In the genomic region with DNA sequence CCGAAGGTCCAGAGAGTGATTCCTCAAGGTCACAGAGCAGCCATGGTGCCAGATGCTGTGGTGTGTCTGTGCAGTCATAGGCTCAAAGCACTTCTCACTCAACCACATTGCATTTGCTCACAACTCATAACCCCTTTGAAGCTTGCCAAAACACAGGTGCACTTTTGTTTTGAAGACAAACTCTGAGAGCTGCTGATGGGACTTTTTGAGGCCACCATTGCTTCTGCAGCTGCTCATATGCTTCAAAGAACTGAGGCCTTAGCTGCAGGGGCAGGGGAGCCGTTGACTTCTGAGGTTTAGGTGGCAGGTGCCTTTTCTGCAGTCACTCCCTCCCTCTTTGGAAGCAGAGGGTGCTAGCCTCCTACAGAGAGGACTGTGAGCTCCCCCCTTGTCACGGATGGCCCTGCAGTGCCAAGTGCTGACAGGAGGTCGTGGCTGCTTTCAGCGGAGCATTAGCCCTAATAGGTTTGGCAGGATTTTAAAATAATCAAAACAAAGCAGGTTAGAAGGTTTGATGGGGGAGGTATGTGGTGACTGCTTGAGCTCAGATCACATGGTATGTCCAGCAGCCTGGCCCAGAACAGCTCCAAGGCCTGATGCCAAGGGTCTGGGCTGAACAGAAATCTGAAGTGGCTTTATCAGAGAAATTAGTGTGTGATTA, we compare ENCODE assay signal across 8 cellular contexts.
DNase-seq lines count a peak whose midpoint lies in the region; ATAC-seq, FAIRE-seq and TF ChIP-seq lines count a peak whose summit lies in the region.

No MANE protein-coding gene starts in this region.

- H3K27ac ChIP-seq in pancreas: no peak overlapping the region

- intact Hi-C loops in pancreas (cut with DNase I): no loop called here

- H3K36me3 ChIP-seq in pancreas (no peaks in the 10 kb centered on the region), HAP-1 (replicated peaks) (no peaks in the 10 kb centered on the region)

- no peak for TF ChIP-seq CTCF in pancreas (IDR thresholded peaks at IDR 0.05)

- peak; percentile 65 for ATAC-seq in GM19324 (IDR thresholded peaks at IDR 0.05; ENCODE audit: low FRiP score, unreplicated experiment)
- ATAC-seq in pancreas: peak in 3 of 4 donors; percentile 23 to 62 (median 41)
- ATAC-seq in HG03045 (IDR thresholded peaks at IDR 0.05; ENCODE audit: unreplicated experiment): no peak

- no peak overlapping the region for H3K4me3 ChIP-seq in pancreas
- no peak overlapping the region for H3K4me3 ChIP-seq in HAP-1

- H3K9me3 ChIP-seq in pancreas (no peaks in the 10 kb centered on the region), HAP-1 (no peaks in the 10 kb centered on the region)

- in situ Hi-C loops in HAP-1 (cut with MboI; ENCODE audit: low sequenced_read_pairs): no loop called here

- H3K27me3 ChIP-seq in pancreas: no peaks in the 10 kb centered on the region
- H3K27me3 ChIP-seq in HAP-1 (ENCODE audit: low read depth): peaks cover 4% of the 10 kb centered on the region; the same call in 1 of the 2 replicates

- no peak for FAIRE-seq in pancreas (lab: Jason Lieb, UNC)

- DNase-seq in NCI-H345 (lab: John Stamatoyannopoulos, UW) (peak; percentile 30), pancreas (no peak), SIG-M5 treated with dmso at 0.1 percent for 504 hours (lab: John Stamatoyannopoulos, UW; ENCODE audit: unreplicated experiment) (no peak), Kasumi-1 (lab: John Stamatoyannopoulos, UW) (no peak), HAP-1 (ENCODE audit: low spot score in 2 of 2) (no peak)
- DNase-seq in activated T-helper 1 cell treated with anti-CD3 and anti-CD28 coated beads, Interleukin-2, amount 50 U/mL, for 16 hours (ENCODE audit: low read depth in 1 of 2, low spot score in 1 of 2): peak; percentile 7 to 23

- H3K4me1 ChIP-seq in pancreas (no peaks in the 10 kb centered on the region), HAP-1 (no peaks in the 10 kb centered on the region)

- 43 to 47% methylated on average over 5 of the region's 5 CpGs for WGBS in pancreas, 2 donors

Comparison
In these comparisons a context has a peak if more than half of its experiments do, and no peak if none do; other contexts are left out.
1. DNase-seq: peak in NCI-H345 (single experiment) and activated T-helper 1 cell treated with anti-CD3 and anti-CD28 coated beads, Interleukin-2, amount 50 U/mL, for 16 hours (2 of 2); none in pancreas (0 of 6), SIG-M5 treated with dmso at 0.1 percent for 504 hours (single experiment), Kasumi-1 (0 of 2) and HAP-1 (0 of 2).